22 cellular contexts compared by ENCODE assay signal in genomic region chr6:7301702-7302101, GRCh38.
"Had no signal": no experiment of that assay in that cellular context is flagged by ENCODE, and none has a peak within 500 bp of the region (broad histone marks: within the 10 kb centered on the region; RNA-seq: fewer than 3 reads in every experiment).

No MANE protein-coding gene starts in this region.

- ATAC-seq: activated CD4-positive, CD25-positive, alpha-beta regulatory T cell treated with anti-CD3 and anti-CD28 coated beads, Interleukin-2, amount 50 U/mL, for 24 hours; activated CD8-positive, alpha-beta T cell treated with anti-CD3 and anti-CD28 coated beads, Interleukin-2, amount 10 ng/mL, durations not matched to agents 7 days and 5 days; activated naive CD4-positive, alpha-beta T cell treated with anti-CD3 and anti-CD28 coated beads, Interleukin-2, amount 50 U/mL, for 72 hours; Panc1; Right ventricle myocardium inferior; SK-N-SH treated with all-trans-retinoic acid at 6 μM for 48 hours had no signal

- H3K4me1 ChIP-seq: SJSA1 had no signal

- H3K9me3 Mint-ChIP-seq: activated naive CD4-positive, alpha-beta T cell treated with anti-CD3 and anti-CD28 coated beads, Interleukin-2, amount 50 U/mL, for 72 hours had no signal

- H3K27me3 ChIP-seq: SJSA1 had no signal

- H3K27ac ChIP-seq: SJSA1 had no signal

- H3K4me3 ChIP-seq: SJSA1 had no signal

- H3K4me3 Mint-ChIP-seq: activated CD8-positive, alpha-beta T cell treated with anti-CD3 and anti-CD28 coated beads, Interleukin-2, amount 10 ng/mL, durations not matched to agents 7 days and 5 days had no signal

- H3K9me3 ChIP-seq: SJSA1 had no signal

- H3K27ac Mint-ChIP-seq: activated CD8-positive, alpha-beta T cell treated with anti-CD3 and anti-CD28 coated beads, Interleukin-2, amount 10 ng/mL, durations not matched to agents 7 days and 5 days; activated naive CD4-positive, alpha-beta T cell treated with anti-CD3 and anti-CD28 coated beads, Interleukin-2, amount 50 U/mL, for 72 hours had no signal

- DNase-seq: activated CD4-positive, alpha-beta T cell treated with anti-CD3 and anti-CD28 coated beads for 4 hours; activated CD8-positive, alpha-beta memory T cell treated with anti-CD3 and anti-CD28 coated beads, Interleukin-2, amount 50 U/mL, for 48 hours; activated CD8-positive, alpha-beta T cell treated with anti-CD3 and anti-CD28 coated beads, Interleukin-2, amount 10 ng/mL, durations not matched to agents 7 days and 5 days; activated T-cell treated with anti-CD3 and anti-CD28 coated beads, Interleukin-2, amount 50 U/mL, for 1 hour; MM.1S; NCI-H1105; NCI-H1436; NCI-H1694 treated with DMSO at 0.1 percent for 48 hours; NCI-H2029 treated with DMSO at 0.1 percent for 48 hours; NCI-H345; NCI-H510A; NCI-H526 treated with DMSO at 0.1 percent for 48 hours; NCI-H82; OCI-M1; RPMI8226; SW 1271 had no signal
